ENCODE assay signal across 8 cellular contexts in the genomic region with DNA sequence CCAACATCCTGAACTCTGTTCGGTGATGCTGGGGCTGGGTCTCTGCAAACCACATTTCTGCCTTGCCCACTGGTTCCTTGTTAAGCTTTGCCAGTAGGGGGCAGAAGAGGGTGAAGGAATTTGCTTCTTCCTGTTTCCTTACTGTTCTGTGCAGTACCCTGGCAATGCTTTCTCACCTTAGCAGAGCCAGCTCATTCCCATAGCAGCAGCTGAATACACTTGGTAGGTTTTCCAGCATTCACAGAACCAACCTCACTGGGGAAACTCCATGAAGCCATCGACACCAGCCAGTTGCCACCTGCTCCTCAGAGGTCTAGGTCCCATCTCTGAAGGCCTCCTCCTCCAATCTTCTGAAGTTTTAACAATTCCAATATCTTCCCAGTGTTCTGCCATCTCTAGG.
A peak's percentile ranks its signal among the peaks of the same experiment; 100 is the strongest.
DNase-seq lines count a peak whose midpoint lies in the region; ATAC-seq and TF ChIP-seq lines count a peak whose summit lies in the region.

No MANE protein-coding gene starts in this region.

- H3K27me3 ChIP-seq in NT2/D1 (ENCODE audit: insufficient read depth, insufficient read length): no peaks in the 10 kb centered on the region
- no peaks in the 10 kb centered on the region for H3K27me3 ChIP-seq in transverse colon
- H3K27me3 ChIP-seq in thyroid gland: no peaks in the 10 kb centered on the region

- H3K4me1 ChIP-seq in NT2/D1 (ENCODE audit: insufficient read depth, insufficient read length): no peaks in the 10 kb centered on the region
- no peaks in the 10 kb centered on the region for H3K4me1 ChIP-seq in transverse colon
- no peaks in the 10 kb centered on the region for H3K4me1 ChIP-seq in thyroid gland

- peak; percentile 39 for ATAC-seq in GM18498 (IDR thresholded peaks at IDR 0.05; ENCODE audit: unreplicated experiment)
- ATAC-seq in HG03045 (IDR thresholded peaks at IDR 0.05; ENCODE audit: unreplicated experiment): peak; percentile 39
- ATAC-seq in HG02840 (IDR thresholded peaks at IDR 0.05; ENCODE audit: low FRiP score, unreplicated experiment): no peak

- no peak overlapping the region for H3K27ac ChIP-seq in transverse colon
- H3K27ac ChIP-seq in thyroid gland: no peak overlapping the region

- no peak for TF ChIP-seq EP300 in transverse colon (IDR thresholded peaks at IDR 0.05; ENCODE audit: low read depth)

- in situ Hi-C loops in transverse colon (cut with MboI; ENCODE audit: low pct_ligation_motif_present in 1 of 4, low pct_unique_long_range_greater_than_20kb in 1 of 4, low sequenced_read_pairs in 3 of 4): loop anchor here in 3 of 4 donors (10.0 to 25.0 kb wide), 2 partner anchors 578 to 580 kb away; no protein-coding TSS in a partner anchor

- 40 to 45% methylated on average over 1 to 2 of the region's 2 CpGs for WGBS in transverse colon (ENCODE audit: low coverage in 1 of 2), 2 donors
- WGBS in thyroid gland, 2 donors: 51 to 58% methylated on average over 2 of the region's 2 CpGs

- intact Hi-C loops in transverse colon (cut with DNase I; ENCODE audit: low total_unique reads) (no loop called here), thyroid gland (cut with DNase I) (no loop called here)

- DNase-seq in AG10803 (ENCODE audit: low read depth): no peak
- DNase-seq in NT2/D1 (ENCODE audit: low read depth, low spot score): peak; percentile 56
- DNase-seq in fibroblast of pulmonary artery (ENCODE audit: low read depth): peak; percentile 66
- peak; percentile 25 for DNase-seq in transverse colon
- no peak for DNase-seq in thyroid gland

- no peak for TF ChIP-seq POLR2A in transverse colon (IDR thresholded peaks at IDR 0.05)
- no peak for TF ChIP-seq POLR2A in thyroid gland (IDR thresholded peaks at IDR 0.05)

- H3K36me3 ChIP-seq in NT2/D1 (ENCODE audit: insufficient read depth, insufficient read length, low read length): no peaks in the 10 kb centered on the region
- H3K36me3 ChIP-seq in transverse colon: no peaks in the 10 kb centered on the region
- H3K36me3 ChIP-seq in thyroid gland: no peaks in the 10 kb centered on the region

- no peaks in the 10 kb centered on the region for H3K9me3 ChIP-seq in NT2/D1 (ENCODE audit: insufficient read depth, low read length)
- H3K9me3 ChIP-seq in transverse colon: no peaks in the 10 kb centered on the region
- H3K9me3 ChIP-seq in thyroid gland: no peaks in the 10 kb centered on the region

- H3K4me3 ChIP-seq in AG10803 (ENCODE audit: low read length): no peak overlapping the region
- H3K4me3 ChIP-seq in NT2/D1 (ENCODE audit: insufficient read length, low read depth): no peak overlapping the region
- no peak overlapping the region for H3K4me3 ChIP-seq in fibroblast of pulmonary artery (replicated peaks; ENCODE audit: low read depth, low read length)
- H3K4me3 ChIP-seq in transverse colon: no peak overlapping the region
- H3K4me3 ChIP-seq in thyroid gland (replicated peaks in 1 of 3): no peak overlapping the region

- no peak overlapping the region for H3K9ac ChIP-seq in NT2/D1 (ENCODE audit: insufficient read length, low read depth)

- 0 out of 2 replicates have a peak, but pooled peaks have one; percentile 19 for TF ChIP-seq CTCF in AG10803 (conservative IDR thresholded peaks at IDR 0.05; ENCODE audit: low read length)
- peak; percentile 71 for TF ChIP-seq CTCF in fibroblast of pulmonary artery (IDR thresholded peaks at IDR 0.05; ENCODE audit: low read length, missing control alignments)
- peak; percentile 35 to 65 (median 57) for TF ChIP-seq CTCF in transverse colon (IDR thresholded peaks at IDR 0.05)
- no peak for TF ChIP-seq CTCF in thyroid gland (IDR thresholded peaks at IDR 0.05)

Comparison
In these comparisons a context has a peak if more than half of its experiments do, and no peak if none do; other contexts are left out.
1. DNase-seq: peak in NT2/D1 (single experiment), fibroblast of pulmonary artery (single experiment) and transverse colon (single experiment); none in AG10803 (single experiment) and thyroid gland (0 of 2).
2. CTCF ChIP-seq: peak in AG10803 (single experiment), fibroblast of pulmonary artery (single experiment) and transverse colon (5 of 5); none in thyroid gland (0 of 6).